Comparison of ENCODE assay signal across 15 cellular contexts in genomic region chr6:84065718-84066290, GRCh38. TPM values are rescaled to one million over a fixed set of nuclear protein-coding genes. Genes with fewer than 3 reads are reported as not detected.
A peak's percentile ranks its signal among the peaks of the same experiment; 100 is the strongest.
DNase-seq lines count a peak whose midpoint lies in the region; TF ChIP-seq lines count a peak whose summit lies in the region.
"Had no signal": no experiment of that assay in that cellular context is flagged by ENCODE, and none has a peak within 500 bp of the region (broad histone marks: within the 10 kb centered on the region; RNA-seq: fewer than 3 reads in every experiment).

No MANE protein-coding gene starts in this region.

- no peak overlapping the region for H3K4me2 ChIP-seq in H9 (ENCODE audit: insufficient read depth, insufficient read length, low read length)

- H2BK5ac ChIP-seq in H9 (ENCODE audit: insufficient read length, low read length): no peak overlapping the region

- no peak overlapping the region for H2AK5ac ChIP-seq in H9 (ENCODE audit: insufficient read length, low read length)

- no peak overlapping the region for H3K18ac ChIP-seq in H9 (ENCODE audit: insufficient read length, low read depth, low read length)

- H2BK120ac ChIP-seq in H9 (ENCODE audit: low read depth, low read length, poor library complexity, severe bottlenecking): no peak overlapping the region

- DNase-seq in ELR (ENCODE audit: low read depth) (peak; percentile 46), NCI-H2171 (lab: John Stamatoyannopoulos, UW) (peak; percentile 29), cardiac fibroblast (ENCODE audit: low read depth in 2 of 2) (peak; percentile 46 to 76), neural crest cell (ENCODE audit: low read depth, low spot score) (no peak), H9 (no peak), DMS114 treated with DMSO at 0.1 percent for 48 hours (lab: John Stamatoyannopoulos, UW; ENCODE audit: unreplicated experiment) (no peak), NCI-H2107 treated with DMSO at 0.1 percent for 48 hours (lab: John Stamatoyannopoulos, UW; ENCODE audit: unreplicated experiment) (no peak), superior temporal gyrus (ENCODE audit: extremely low spot score) (no peak)
- DNase-seq: activated CD8-positive, alpha-beta memory T cell treated with anti-CD3 and anti-CD28 coated beads for 24 hours; amygdala; CD8-positive, alpha-beta memory T cell; NCI-H524 treated with DMSO at 0.1 percent for 48 hours; right lobe of liver; T-cell had no signal

- H3K27me3 Mint-ChIP-seq in neural crest cell (ENCODE audit: low read depth): no peaks in the 10 kb centered on the region
- H3K27me3 Mint-ChIP-seq in H9 (ENCODE audit: low read depth): no peaks in the 10 kb centered on the region
- H3K27me3 Mint-ChIP-seq: T-cell had no signal

- H3K4me3 Mint-ChIP-seq in neural crest cell (no peak overlapping the region), H9 (no peak overlapping the region)
- H3K4me3 Mint-ChIP-seq: CD8-positive, alpha-beta memory T cell; T-cell had no signal

- H2BK12ac ChIP-seq in H9 (ENCODE audit: insufficient read length, low read depth, low read length): no peak overlapping the region

- TF ChIP-seq CTCF in cardiac fibroblast (IDR thresholded peaks at IDR 0.05; ENCODE audit: low read depth, low read length) (no peak), neural crest cell (conservative IDR thresholded peaks at IDR 0.05) (no peak), H9 (conservative IDR thresholded peaks at IDR 0.05) (no peak)

- H3K56ac ChIP-seq in H9 (ENCODE audit: insufficient read length, low read depth, low read length): no peak overlapping the region

- peaks cover 11% of the 10 kb centered on the region for H3K4me1 ChIP-seq in H9 (ENCODE audit: insufficient read depth, low read length)
- H3K4me1 ChIP-seq: right lobe of liver had no signal

- no peak overlapping the region for H4K5ac ChIP-seq in H9 (ENCODE audit: insufficient read length, low read depth, low read length)

- H3K79me2 ChIP-seq in H9 (ENCODE audit: insufficient read depth, low read length): no peaks in the 10 kb centered on the region

- no peak overlapping the region for H2BK20ac ChIP-seq in H9 (ENCODE audit: low read depth, low read length, poor library complexity, severe bottlenecking)

- no peak overlapping the region for H2AFZ ChIP-seq in H9 (ENCODE audit: low read length)

- H3K23ac ChIP-seq in H9 (ENCODE audit: insufficient read length, low read depth, low read length): no peak overlapping the region

- H3K14ac ChIP-seq in H9 (ENCODE audit: insufficient read depth, low read length): no peak overlapping the region

- H2BK15ac ChIP-seq in H9 (ENCODE audit: low read depth, low read length): no peak overlapping the region

- H3K4ac ChIP-seq in H9 (ENCODE audit: low read depth, low read length): no peak overlapping the region

- no peak overlapping the region for H3K27ac ChIP-seq in H9 (ENCODE audit: insufficient read length, low read depth, low read length)
- H3K27ac ChIP-seq: right lobe of liver had no signal

- H3K4me1 Mint-ChIP-seq in neural crest cell (peaks cover 17% of the 10 kb centered on the region), H9 (peaks cover 18 to 19% of the 10 kb centered on the region in 2 experiments)
- H3K4me1 Mint-ChIP-seq: CD8-positive, alpha-beta memory T cell; T-cell had no signal

- WGBS in H9 (ENCODE audit: extremely low coverage, insufficient read length, low lambda C conversion rate): no CpG with 5 or more reads among the region's 2 CpGs

- H3K23me2 ChIP-seq in H9 (ENCODE audit: insufficient read length, low read depth, low read length, poor library complexity, severe bottlenecking): no peaks in the 10 kb centered on the region

- no peaks in the 10 kb centered on the region for H4K20me1 ChIP-seq in H9 (ENCODE audit: control insufficient read depth, insufficient read depth, insufficient read length)

- H3K4me3 ChIP-seq in cardiac fibroblast (replicated peaks in 1 of 2; ENCODE audit: low read depth in 2 of 2, low read length in 2 of 2): no peak overlapping the region
- H3K4me3 ChIP-seq: right lobe of liver had no signal

- no peaks in the 10 kb centered on the region for H3K27me3 ChIP-seq in H9 (ENCODE audit: insufficient read depth, low read length)
- H3K27me3 ChIP-seq: right lobe of liver had no signal

- H3K9me3 Mint-ChIP-seq in neural crest cell: peaks cover 29% of the 10 kb centered on the region
- H3K9me3 Mint-ChIP-seq in H9: peaks cover 0 to 9% of the 10 kb centered on the region in 2 experiments; a peak in 3 of 5 replicates

- H4K91ac ChIP-seq in H9 (ENCODE audit: insufficient read length, low read depth, low read length): no peak overlapping the region

- no peaks in the 10 kb centered on the region for H3K9me3 ChIP-seq in H9 (ENCODE audit: control insufficient read depth, low read depth, low read length)
- H3K9me3 ChIP-seq: right lobe of liver had no signal

- H3T11ph ChIP-seq in H9 (ENCODE audit: low read length): no peak overlapping the region

- H3K36me3 Mint-ChIP-seq in neural crest cell (ENCODE audit: low read depth) (peaks cover 7% of the 10 kb centered on the region), H9 (ENCODE audit: insufficient read depth in 1 of 3, low read depth in 3 of 3) (peaks cover 3 to 17% (median 13%) of the 10 kb centered on the region in 3 experiments; a peak in 5 of 7 replicates)
- H3K36me3 Mint-ChIP-seq: CD8-positive, alpha-beta memory T cell; T-cell had no signal

- H4K8ac ChIP-seq in H9 (replicated peaks; ENCODE audit: insufficient read length, low read depth, low read length): no peak overlapping the region

- H3K9ac ChIP-seq in H9 (ENCODE audit: extremely low read depth, insufficient read length, low read length): no peak overlapping the region

- peak overlapping the region; percentile 67 for H3K27ac Mint-ChIP-seq in neural crest cell (ENCODE audit: unreplicated experiment)
- H3K27ac Mint-ChIP-seq in H9: no peak overlapping the region; a peak in 1 of 7 replicates
- H3K27ac Mint-ChIP-seq: CD8-positive, alpha-beta memory T cell; T-cell had no signal

- no peaks in the 10 kb centered on the region for H3K79me1 ChIP-seq in H9 (ENCODE audit: insufficient read depth, low read depth, low read length, poor library complexity, severe bottlenecking)

RNA-seq across cellular contexts. Expression of gene MRAP2, which starts 32.2 kb away (rescaled TPM):
- total RNA-seq in neural crest cell (0.93 and 1.4 TPM in 2 replicates), H9 (2021) (8.0 and 8.3 TPM in 2 replicates)
- total RNA-seq: CD8-positive, alpha-beta memory T cell; fibroblast of villous mesenchyme; T-cell had no signal

Comparison
In these comparisons a context has a peak if more than half of its experiments do, and no peak if none do; other contexts are left out.
1. DNase-seq: peak in ELR (single experiment), NCI-H2171 (single experiment) and cardiac fibroblast (2 of 2); none in neural crest cell (single experiment), H9 (single experiment), DMS114 treated with DMSO at 0.1 percent for 48 hours (single experiment), NCI-H2107 treated with DMSO at 0.1 percent for 48 hours (single experiment) and superior temporal gyrus (single experiment).